In the genomic region with DNA sequence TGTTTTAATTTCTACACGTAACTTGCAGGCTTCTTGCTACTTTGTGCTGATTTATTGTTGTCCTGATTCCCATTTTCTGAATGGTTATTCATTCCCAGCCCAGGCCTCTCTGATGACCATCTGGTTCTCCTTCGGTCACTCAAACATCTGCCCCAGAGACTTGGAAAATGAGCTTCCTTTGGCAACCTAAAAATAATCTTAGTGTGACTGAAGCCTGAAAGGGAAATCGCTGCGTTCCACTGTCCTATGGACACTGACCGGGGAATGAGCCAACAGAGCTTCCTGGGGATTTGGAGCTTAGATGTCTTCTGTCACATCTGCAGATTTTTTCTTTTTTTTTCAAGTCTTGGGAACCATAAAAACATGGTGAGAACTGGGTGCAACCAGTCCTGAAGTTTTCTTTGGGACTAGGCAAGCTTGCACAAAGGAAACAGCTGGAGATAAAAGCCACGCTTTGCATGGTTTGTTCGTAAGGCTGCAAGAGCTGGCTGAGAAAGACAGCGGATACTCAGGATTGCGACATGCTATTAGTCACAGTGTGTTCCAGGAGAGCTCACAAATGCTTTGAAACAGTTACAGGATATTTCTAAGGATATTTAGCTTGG, we compare ENCODE assay signal across 9 cellular contexts.
DNase-seq lines count a peak whose midpoint lies in the region; ATAC-seq and TF ChIP-seq lines count a peak whose summit lies in the region.
"Had no signal": no experiment of that assay in that cellular context is flagged by ENCODE, and none has a peak within 500 bp of the region (broad histone marks: within the 10 kb centered on the region; RNA-seq: fewer than 3 reads in every experiment).

No MANE protein-coding gene starts in this region.

- H3K27me3 ChIP-seq in ACC112 (ENCODE audit: insufficient read depth, low read length) (peaks cover 9% of the 10 kb centered on the region; the same call in 1 of the 2 replicates), left lung (no peaks in the 10 kb centered on the region), upper lobe of left lung (no peaks in the 10 kb centered on the region)

- H3K4me3 ChIP-seq in ACC112 (ENCODE audit: low read depth, low read length) (peak overlapping the region; percentile 55), coronary artery (peak overlapping the region; percentile 44), left lung (no peak overlapping the region), upper lobe of left lung (peak overlapping the region in 1 of 4 donors; percentile 11)

- H3K36me3 ChIP-seq in ACC112 (ENCODE audit: insufficient read depth, low read length) (no peaks in the 10 kb centered on the region), left lung (no peaks in the 10 kb centered on the region), upper lobe of left lung (no peaks in the 10 kb centered on the region)

- no peak overlapping the region for H2AFZ ChIP-seq in ACC112 (ENCODE audit: low read length, unreplicated experiment)

- intact Hi-C loops in left lung (cut with DNase I), result no loop called here

- H3K27ac ChIP-seq in ACC112 (ENCODE audit: low read depth, low read length), result peak overlapping the region; percentile 81
- H3K27ac ChIP-seq in coronary artery, result peak overlapping the region in 1 of 2 donors; percentile 81
- peak overlapping the region; percentile 42 to 67 for H3K27ac ChIP-seq in left lung
- peak overlapping the region; percentile 31 to 69 (median 43) for H3K27ac ChIP-seq in upper lobe of left lung

- ATAC-seq in left lung (peak; percentile 93), upper lobe of left lung (ENCODE audit: low FRiP score in 2 of 2) (peak; percentile 86 to 93), GM18520 (IDR thresholded peaks at IDR 0.05; ENCODE audit: unreplicated experiment) (no peak)

- TF ChIP-seq EP300 in upper lobe of left lung (IDR thresholded peaks at IDR 0.05), result peak in 1 of 4 donors; percentile 69

- H3K9me3 ChIP-seq in left lung (no peaks in the 10 kb centered on the region), upper lobe of left lung (no peaks in the 10 kb centered on the region)

- peak; percentile 95 for DNase-seq in MV-4-11 (lab: John Stamatoyannopoulos, UW)
- DNase-seq in coronary artery (ENCODE audit: low spot score), result no peak
- peak in 1 of 2 donors; percentile 53 for DNase-seq in left lung
- peak in 1 of 2 donors; percentile 78 for DNase-seq in upper lobe of left lung
- DNase-seq in DMS114 treated with DMSO at 0.1 percent for 48 hours (lab: John Stamatoyannopoulos, UW; ENCODE audit: unreplicated experiment), result no peak
- DNase-seq in NCI-H187 (lab: John Stamatoyannopoulos, UW), result no peak
- DNase-seq: DND-41 had no signal

- no peak for TF ChIP-seq POLR2A in upper lobe of left lung (IDR thresholded peaks at IDR 0.05)

- H3K4me1 ChIP-seq in ACC112 (ENCODE audit: control insufficient read depth, insufficient read depth, low read length, unreplicated experiment), result peaks cover 45% of the 10 kb centered on the region
- H3K4me1 ChIP-seq in left lung, result peaks cover 5 to 51% of the 10 kb centered on the region in 2 donors
- H3K4me1 ChIP-seq in upper lobe of left lung, result peaks cover 15 to 45% (median 32%) of the 10 kb centered on the region in 4 donors

- no peak for TF ChIP-seq CTCF in coronary artery (IDR thresholded peaks at IDR 0.05)
- TF ChIP-seq CTCF in left lung (IDR thresholded peaks at IDR 0.05), result no peak
- TF ChIP-seq CTCF in upper lobe of left lung (IDR thresholded peaks at IDR 0.05), result no peak

- WGBS in upper lobe of left lung, 2 donors, result 29 to 30% methylated on average over 9 of the region's 9 CpGs

- no peaks in the 10 kb centered on the region for H3K79me2 ChIP-seq in ACC112 (ENCODE audit: control insufficient read depth, insufficient read depth, low read length, unreplicated experiment)

Comparison
In these comparisons a context has a peak if more than half of its experiments do, and no peak if none do; other contexts are left out.
1. H3K4me3 ChIP-seq: peak in ACC112 (single experiment) and coronary artery (single experiment); none in left lung (0 of 2).